Comparison of ENCODE assay signal across 24 cellular contexts in the genomic region with DNA sequence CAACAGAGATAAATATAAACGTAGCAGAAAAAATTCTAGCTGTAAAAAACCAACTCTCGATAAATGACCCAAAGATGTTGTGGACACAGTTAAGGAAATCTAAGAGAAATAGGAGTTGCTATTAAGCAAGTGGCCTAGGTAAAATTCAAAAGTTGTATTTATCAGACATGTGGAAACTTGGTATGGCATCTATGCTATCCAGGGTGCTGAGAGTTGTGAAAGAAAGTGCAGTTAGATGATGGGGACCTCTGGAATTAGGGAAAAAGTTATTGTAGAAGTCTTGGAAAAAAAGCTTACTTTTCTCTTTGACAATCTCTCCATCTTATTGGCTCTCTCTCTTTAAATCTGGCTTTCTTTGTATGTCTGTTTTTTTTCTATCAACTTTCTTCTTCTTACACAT.
"Had no signal": no experiment of that assay in that cellular context is flagged by ENCODE, and none has a peak within 500 bp of the region (broad histone marks: within the 10 kb centered on the region; RNA-seq: fewer than 3 reads in every experiment).

No MANE protein-coding gene starts in this region.

- H3K4me1 ChIP-seq: left ventricle myocardium inferior, right lobe of liver, testis, transverse colon had no signal

- H3K27ac ChIP-seq: brain microvascular endothelial cell, left ventricle myocardium inferior, neutrophil, ovary, right lobe of liver, testis, transverse colon, WERI-Rb-1 had no signal

- H3K4me3 ChIP-seq: left ventricle myocardium inferior, ovary, right lobe of liver, testis, transverse colon had no signal

- ATAC-seq: activated CD4-positive, CD25-positive, alpha-beta regulatory T cell treated with anti-CD3 and anti-CD28 coated beads, Interleukin-2, amount 50 U/mL, for 24 hours; activated naive CD8-positive, alpha-beta T cell treated with anti-CD3 and anti-CD28 coated beads, Interleukin-2, amount 50 U/mL, for 24 hours; effector memory CD8-positive, alpha-beta T cell; right lobe of liver; stimulated activated naive CD8-positive, alpha-beta T cell treated with anti-CD3 and anti-CD28 coated beads, Interleukin-15, Interleukin-2, amounts not matched to agents 100 U/mL and 50 U/mL, for 24 hours; T-helper 17 cell had no signal

- H3K36me3 ChIP-seq: brain microvascular endothelial cell, left ventricle myocardium inferior, neutrophil, ovary, right lobe of liver, transverse colon, WERI-Rb-1 had no signal

- H3K9me3 ChIP-seq: ovary, right lobe of liver, testis, transverse colon had no signal

- H3K27me3 ChIP-seq: brain microvascular endothelial cell, neutrophil, ovary, right lobe of liver, testis, transverse colon had no signal

- DNase-seq: activated CD4-positive, alpha-beta T cell treated with anti-CD3 and anti-CD28 coated beads for 48 hours; activated CD4-positive, alpha-beta T cell treated with anti-CD3 and anti-CD28 coated beads, Interleukin-2, amount 50 U/mL, for 48 hours; activated CD8-positive, alpha-beta memory T cell treated with anti-CD3 and anti-CD28 coated beads for 24 hours; activated gamma-delta T cell treated with Interleukin-2 at 50 U/mL for 16 hours; activated naive CD4-positive, alpha-beta T cell treated with anti-CD3 and anti-CD28 coated beads, Interleukin-2, amount 50 U/mL, for 16 hours; activated naive CD8-positive, alpha-beta T cell treated with anti-CD3 and anti-CD28 coated beads, Interleukin-2, amount 50 U/mL, for 24 hours; anterior cingulate cortex; brain microvascular endothelial cell; cortex of kidney; effector memory CD8-positive, alpha-beta T cell; left ventricle myocardium inferior; naive B cell; nephron progenitor cell; ovary; right lobe of liver; stimulated activated CD4-positive, alpha-beta T cell treated with anti-CD3 and anti-CD28 coated beads, Interleukin-2, amount 100 ng/mL, for 48 hours; stimulated activated naive CD8-positive, alpha-beta T cell treated with anti-CD3 and anti-CD28 coated beads, Interleukin-15, Interleukin-2, amounts not matched to agents 100 U/mL and 50 U/mL, for 24 hours; T-helper 17 cell; T1000; testis; transverse colon; WERI-Rb-1 had no signal
